Comparison of ENCODE assay signal across 1 cellular context in the genomic region with DNA sequence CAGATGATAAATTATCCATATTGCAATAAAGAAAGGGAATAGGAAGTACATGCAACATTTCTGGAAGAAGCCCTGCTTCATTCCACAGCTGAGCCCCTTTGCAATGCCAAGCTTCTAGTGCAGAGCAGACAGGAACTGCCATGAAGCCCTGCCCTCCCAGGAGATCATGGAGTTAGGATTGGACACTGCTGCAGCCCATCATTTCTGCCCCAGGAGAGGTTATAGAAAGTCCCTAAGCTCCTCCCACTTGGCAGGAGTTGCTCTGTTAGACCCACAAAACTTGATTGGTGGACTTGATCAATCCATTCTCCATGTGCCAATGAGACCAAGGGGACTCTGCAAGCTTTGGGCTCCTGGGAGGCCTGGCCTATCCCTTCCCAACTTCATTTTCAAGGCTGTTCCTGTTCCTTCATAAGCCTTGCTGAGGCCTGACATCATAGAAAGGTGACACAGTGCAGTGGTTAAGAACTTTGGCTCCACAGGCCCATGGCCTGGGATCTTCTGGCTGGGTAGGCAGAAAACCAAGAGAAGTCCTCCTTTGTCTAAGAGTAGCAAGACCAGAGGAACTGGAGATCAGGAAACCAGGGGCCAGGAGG.
TF ChIP-seq lines count a peak whose summit lies in the region.

No MANE protein-coding gene starts in this region.

TF ChIP-seq in K562, 482 proteins besides CTCF, POLR2A, EP300 and RAD21 (continued from another document and continues in another):
- TF ChIP-seq SPI1 (IDR thresholded peaks at IDR 0.05; ENCODE audit: borderline replicate concordance, low read depth, low read length): peak; percentile 62; the same call in 1 of the 2 replicates
- TF ChIP-seq, protein P1, sequence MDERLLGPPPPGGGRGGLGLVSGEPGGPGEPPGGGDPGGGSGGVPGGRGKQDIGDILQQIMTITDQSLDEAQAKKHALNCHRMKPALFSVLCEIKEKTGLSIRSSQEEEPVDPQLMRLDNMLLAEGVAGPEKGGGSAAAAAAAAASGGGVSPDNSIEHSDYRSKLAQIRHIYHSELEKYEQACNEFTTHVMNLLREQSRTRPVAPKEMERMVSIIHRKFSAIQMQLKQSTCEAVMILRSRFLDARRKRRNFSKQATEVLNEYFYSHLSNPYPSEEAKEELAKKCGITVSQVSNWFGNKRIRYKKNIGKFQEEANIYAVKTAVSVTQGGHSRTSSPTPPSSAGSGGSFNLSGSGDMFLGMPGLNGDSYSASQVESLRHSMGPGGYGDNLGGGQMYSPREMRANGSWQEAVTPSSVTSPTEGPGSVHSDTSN (CRISPR knock-in tag; IDR thresholded peaks at IDR 0.05; ENCODE audit: low read depth): no peak; the same call in none of the 2 replicates
- TF ChIP-seq, protein P1 (tag; conservative IDR thresholded peaks at IDR 0.05; ENCODE audit: low read depth): peak; percentile 97
- TF ChIP-seq ZNF311 (CRISPR knock-in tag; IDR thresholded peaks at IDR 0.05): peak; percentile 31; the same call in 1 of the 2 replicates
- no peak for TF ChIP-seq FIP1L1 (IDR thresholded peaks at IDR 0.05; ENCODE audit: low read depth, low read length, poor library complexity, severe bottlenecking)
- no peak for TF ChIP-seq SMARCE1 (IDR thresholded peaks at IDR 0.05)
- peak; percentile 65 for TF ChIP-seq FOS (IDR thresholded peaks at IDR 0.05; ENCODE audit: extremely low read depth, insufficient read length)
- TF ChIP-seq GATA2 (CRISPR knock-in tag; IDR thresholded peaks at IDR 0.05): no peak
- no peak for TF ChIP-seq ZNF695 (CRISPR knock-in tag; IDR thresholded peaks at IDR 0.05)
- no peak for TF ChIP-seq BCL6 (CRISPR knock-in tag; IDR thresholded peaks at IDR 0.05)
- no peak for TF ChIP-seq TEAD4 (IDR thresholded peaks at IDR 0.05; ENCODE audit: low read length)
- no peak for TF ChIP-seq TEAD4 (CRISPR knock-in tag; IDR thresholded peaks at IDR 0.05; ENCODE audit: borderline replicate concordance)
- no peak for TF ChIP-seq ZNF23 (CRISPR knock-in tag; IDR thresholded peaks at IDR 0.05)
- TF ChIP-seq ZNF165 (CRISPR knock-in tag; IDR thresholded peaks at IDR 0.05; ENCODE audit: borderline replicate concordance): no peak; the same call in 1 of the 2 replicates
- no peak for TF ChIP-seq PPARD (CRISPR knock-in tag; IDR thresholded peaks at IDR 0.05)
- TF ChIP-seq, protein P2, sequence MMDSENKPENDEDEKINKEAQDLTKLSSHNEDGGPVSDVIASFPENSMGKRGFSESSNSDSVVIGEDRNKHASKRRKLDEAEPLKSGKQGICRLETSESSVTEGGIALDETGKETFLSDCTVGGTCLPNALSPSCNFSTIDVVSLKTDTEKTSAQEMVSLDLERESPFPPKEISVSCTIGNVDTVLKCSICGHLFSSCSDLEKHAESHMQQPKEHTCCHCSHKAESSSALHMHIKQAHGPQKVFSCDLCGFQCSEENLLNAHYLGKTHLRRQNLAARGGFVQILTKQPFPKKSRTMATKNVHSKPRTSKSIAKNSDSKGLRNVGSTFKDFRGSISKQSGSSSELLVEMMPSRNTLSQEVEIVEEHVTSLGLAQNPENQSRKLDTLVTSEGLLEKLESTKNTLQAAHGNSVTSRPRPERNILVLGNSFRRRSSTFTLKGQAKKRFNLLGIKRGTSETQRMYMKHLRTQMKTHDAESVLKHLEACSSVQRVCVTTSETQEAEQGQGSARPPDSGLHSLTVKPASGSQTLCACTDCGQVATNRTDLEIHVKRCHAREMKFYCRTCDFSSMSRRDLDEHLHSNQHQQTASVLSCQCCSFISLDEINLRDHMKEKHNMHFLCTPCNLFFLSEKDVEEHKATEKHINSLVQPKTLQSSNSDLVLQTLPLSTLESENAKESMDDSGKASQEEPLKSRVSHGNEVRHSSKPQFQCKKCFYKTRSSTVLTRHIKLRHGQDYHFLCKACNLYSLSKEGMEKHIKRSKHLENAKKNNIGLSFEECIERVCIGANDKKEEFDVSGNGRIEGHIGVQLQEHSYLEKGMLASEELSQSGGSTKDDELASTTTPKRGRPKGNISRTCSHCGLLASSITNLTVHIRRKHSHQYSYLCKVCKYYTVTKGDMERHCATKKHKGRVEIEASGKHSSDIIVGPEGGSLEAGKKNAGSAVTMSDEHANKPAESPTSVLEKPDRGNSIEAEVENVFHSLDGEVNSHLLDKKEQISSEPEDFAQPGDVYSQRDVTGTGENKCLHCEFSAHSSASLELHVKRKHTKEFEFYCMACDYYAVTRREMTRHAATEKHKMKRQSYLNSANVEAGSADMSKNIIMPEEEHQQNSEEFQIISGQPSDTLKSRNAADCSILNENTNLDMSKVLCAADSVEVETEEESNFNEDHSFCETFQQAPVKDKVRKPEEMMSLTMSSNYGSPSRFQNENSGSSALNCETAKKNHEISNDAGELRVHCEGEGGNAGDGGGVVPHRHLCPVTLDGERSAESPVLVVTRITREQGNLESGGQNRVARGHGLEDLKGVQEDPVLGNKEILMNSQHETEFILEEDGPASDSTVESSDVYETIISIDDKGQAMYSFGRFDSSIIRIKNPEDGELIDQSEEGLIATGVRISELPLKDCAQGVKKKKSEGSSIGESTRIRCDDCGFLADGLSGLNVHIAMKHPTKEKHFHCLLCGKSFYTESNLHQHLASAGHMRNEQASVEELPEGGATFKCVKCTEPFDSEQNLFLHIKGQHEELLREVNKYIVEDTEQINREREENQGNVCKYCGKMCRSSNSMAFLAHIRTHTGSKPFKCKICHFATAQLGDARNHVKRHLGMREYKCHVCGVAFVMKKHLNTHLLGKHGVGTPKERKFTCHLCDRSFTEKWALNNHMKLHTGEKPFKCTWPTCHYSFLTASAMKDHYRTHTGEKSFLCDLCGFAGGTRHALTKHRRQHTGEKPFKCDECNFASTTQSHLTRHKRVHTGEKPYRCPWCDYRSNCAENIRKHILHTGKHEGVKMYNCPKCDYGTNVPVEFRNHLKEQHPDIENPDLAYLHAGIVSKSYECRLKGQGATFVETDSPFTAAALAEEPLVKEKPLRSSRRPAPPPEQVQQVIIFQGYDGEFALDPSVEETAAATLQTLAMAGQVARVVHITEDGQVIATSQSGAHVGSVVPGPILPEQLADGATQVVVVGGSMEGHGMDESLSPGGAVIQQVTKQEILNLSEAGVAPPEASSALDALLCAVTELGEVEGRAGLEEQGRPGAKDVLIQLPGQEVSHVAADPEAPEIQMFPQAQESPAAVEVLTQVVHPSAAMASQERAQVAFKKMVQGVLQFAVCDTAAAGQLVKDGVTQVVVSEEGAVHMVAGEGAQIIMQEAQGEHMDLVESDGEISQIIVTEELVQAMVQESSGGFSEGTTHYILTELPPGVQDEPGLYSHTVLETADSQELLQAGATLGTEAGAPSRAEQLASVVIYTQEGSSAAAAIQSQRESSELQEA (IDR thresholded peaks at IDR 0.05; ENCODE audit: low read depth): no peak
- TF ChIP-seq, protein P3, sequence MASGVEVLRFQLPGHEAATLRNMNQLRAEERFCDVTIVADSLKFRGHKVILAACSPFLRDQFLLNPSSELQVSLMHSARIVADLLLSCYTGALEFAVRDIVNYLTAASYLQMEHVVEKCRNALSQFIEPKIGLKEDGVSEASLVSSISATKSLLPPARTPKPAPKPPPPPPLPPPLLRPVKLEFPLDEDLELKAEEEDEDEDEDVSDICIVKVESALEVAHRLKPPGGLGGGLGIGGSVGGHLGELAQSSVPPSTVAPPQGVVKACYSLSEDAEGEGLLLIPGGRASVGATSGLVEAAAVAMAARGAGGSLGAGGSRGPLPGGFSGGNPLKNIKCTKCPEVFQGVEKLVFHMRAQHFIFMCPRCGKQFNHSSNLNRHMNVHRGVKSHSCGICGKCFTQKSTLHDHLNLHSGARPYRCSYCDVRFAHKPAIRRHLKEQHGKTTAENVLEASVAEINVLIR (CRISPR knock-in tag; IDR thresholded peaks at IDR 0.05): peak; percentile 62; the same call in 1 of the 2 replicates
- no peak for TF ChIP-seq TEAD2 (tag; IDR thresholded peaks at IDR 0.05)
- no peak for TF ChIP-seq POLR3G (IDR thresholded peaks at IDR 0.05; ENCODE audit: extremely low read depth, insufficient read length, insufficient replicate concordance)
- TF ChIP-seq, protein P4, sequence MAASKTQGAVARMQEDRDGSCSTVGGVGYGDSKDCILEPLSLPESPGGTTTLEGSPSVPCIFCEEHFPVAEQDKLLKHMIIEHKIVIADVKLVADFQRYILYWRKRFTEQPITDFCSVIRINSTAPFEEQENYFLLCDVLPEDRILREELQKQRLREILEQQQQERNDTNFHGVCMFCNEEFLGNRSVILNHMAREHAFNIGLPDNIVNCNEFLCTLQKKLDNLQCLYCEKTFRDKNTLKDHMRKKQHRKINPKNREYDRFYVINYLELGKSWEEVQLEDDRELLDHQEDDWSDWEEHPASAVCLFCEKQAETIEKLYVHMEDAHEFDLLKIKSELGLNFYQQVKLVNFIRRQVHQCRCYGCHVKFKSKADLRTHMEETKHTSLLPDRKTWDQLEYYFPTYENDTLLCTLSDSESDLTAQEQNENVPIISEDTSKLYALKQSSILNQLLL (CRISPR knock-in tag; IDR thresholded peaks at IDR 0.05; ENCODE audit: borderline replicate concordance): no peak
- TF ChIP-seq SIN3A (IDR thresholded peaks at IDR 0.05; ENCODE audit: borderline replicate concordance in 2 of 2, control insufficient read depth in 1 of 2, low read depth in 2 of 2, low read length in 2 of 2): no peak
- TF ChIP-seq TAF1 (IDR thresholded peaks at IDR 0.05; ENCODE audit: control insufficient read depth, extremely low read depth, insufficient read depth, low read length, severe bottlenecking): no peak
- TF ChIP-seq, protein P5, sequence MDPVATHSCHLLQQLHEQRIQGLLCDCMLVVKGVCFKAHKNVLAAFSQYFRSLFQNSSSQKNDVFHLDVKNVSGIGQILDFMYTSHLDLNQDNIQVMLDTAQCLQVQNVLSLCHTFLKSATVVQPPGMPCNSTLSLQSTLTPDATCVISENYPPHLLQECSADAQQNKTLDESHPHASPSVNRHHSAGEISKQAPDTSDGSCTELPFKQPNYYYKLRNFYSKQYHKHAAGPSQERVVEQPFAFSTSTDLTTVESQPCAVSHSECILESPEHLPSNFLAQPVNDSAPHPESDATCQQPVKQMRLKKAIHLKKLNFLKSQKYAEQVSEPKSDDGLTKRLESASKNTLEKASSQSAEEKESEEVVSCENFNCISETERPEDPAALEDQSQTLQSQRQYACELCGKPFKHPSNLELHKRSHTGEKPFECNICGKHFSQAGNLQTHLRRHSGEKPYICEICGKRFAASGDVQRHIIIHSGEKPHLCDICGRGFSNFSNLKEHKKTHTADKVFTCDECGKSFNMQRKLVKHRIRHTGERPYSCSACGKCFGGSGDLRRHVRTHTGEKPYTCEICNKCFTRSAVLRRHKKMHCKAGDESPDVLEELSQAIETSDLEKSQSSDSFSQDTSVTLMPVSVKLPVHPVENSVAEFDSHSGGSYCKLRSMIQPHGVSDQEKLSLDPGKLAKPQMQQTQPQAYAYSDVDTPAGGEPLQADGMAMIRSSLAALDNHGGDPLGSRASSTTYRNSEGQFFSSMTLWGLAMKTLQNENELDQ (CRISPR knock-in tag; IDR thresholded peaks at IDR 0.05; ENCODE audit: borderline replicate concordance): no peak
- TF ChIP-seq, protein P6, sequence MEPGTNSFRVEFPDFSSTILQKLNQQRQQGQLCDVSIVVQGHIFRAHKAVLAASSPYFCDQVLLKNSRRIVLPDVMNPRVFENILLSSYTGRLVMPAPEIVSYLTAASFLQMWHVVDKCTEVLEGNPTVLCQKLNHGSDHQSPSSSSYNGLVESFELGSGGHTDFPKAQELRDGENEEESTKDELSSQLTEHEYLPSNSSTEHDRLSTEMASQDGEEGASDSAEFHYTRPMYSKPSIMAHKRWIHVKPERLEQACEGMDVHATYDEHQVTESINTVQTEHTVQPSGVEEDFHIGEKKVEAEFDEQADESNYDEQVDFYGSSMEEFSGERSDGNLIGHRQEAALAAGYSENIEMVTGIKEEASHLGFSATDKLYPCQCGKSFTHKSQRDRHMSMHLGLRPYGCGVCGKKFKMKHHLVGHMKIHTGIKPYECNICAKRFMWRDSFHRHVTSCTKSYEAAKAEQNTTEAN (CRISPR knock-in tag; IDR thresholded peaks at IDR 0.05): no peak
- no peak for TF ChIP-seq HLTF (IDR thresholded peaks at IDR 0.05)
- TF ChIP-seq, protein P7, sequence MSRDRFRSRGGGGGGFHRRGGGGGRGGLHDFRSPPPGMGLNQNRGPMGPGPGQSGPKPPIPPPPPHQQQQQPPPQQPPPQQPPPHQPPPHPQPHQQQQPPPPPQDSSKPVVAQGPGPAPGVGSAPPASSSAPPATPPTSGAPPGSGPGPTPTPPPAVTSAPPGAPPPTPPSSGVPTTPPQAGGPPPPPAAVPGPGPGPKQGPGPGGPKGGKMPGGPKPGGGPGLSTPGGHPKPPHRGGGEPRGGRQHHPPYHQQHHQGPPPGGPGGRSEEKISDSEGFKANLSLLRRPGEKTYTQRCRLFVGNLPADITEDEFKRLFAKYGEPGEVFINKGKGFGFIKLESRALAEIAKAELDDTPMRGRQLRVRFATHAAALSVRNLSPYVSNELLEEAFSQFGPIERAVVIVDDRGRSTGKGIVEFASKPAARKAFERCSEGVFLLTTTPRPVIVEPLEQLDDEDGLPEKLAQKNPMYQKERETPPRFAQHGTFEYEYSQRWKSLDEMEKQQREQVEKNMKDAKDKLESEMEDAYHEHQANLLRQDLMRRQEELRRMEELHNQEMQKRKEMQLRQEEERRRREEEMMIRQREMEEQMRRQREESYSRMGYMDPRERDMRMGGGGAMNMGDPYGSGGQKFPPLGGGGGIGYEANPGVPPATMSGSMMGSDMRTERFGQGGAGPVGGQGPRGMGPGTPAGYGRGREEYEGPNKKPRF (IDR thresholded peaks at IDR 0.05; ENCODE audit: low read depth, low read length): no peak
- TF ChIP-seq, protein P8, sequence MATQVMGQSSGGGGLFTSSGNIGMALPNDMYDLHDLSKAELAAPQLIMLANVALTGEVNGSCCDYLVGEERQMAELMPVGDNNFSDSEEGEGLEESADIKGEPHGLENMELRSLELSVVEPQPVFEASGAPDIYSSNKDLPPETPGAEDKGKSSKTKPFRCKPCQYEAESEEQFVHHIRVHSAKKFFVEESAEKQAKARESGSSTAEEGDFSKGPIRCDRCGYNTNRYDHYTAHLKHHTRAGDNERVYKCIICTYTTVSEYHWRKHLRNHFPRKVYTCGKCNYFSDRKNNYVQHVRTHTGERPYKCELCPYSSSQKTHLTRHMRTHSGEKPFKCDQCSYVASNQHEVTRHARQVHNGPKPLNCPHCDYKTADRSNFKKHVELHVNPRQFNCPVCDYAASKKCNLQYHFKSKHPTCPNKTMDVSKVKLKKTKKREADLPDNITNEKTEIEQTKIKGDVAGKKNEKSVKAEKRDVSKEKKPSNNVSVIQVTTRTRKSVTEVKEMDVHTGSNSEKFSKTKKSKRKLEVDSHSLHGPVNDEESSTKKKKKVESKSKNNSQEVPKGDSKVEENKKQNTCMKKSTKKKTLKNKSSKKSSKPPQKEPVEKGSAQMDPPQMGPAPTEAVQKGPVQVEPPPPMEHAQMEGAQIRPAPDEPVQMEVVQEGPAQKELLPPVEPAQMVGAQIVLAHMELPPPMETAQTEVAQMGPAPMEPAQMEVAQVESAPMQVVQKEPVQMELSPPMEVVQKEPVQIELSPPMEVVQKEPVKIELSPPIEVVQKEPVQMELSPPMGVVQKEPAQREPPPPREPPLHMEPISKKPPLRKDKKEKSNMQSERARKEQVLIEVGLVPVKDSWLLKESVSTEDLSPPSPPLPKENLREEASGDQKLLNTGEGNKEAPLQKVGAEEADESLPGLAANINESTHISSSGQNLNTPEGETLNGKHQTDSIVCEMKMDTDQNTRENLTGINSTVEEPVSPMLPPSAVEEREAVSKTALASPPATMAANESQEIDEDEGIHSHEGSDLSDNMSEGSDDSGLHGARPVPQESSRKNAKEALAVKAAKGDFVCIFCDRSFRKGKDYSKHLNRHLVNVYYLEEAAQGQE (CRISPR knock-in tag; IDR thresholded peaks at IDR 0.05; ENCODE audit: low read depth): no peak
